In the genomic region with DNA sequence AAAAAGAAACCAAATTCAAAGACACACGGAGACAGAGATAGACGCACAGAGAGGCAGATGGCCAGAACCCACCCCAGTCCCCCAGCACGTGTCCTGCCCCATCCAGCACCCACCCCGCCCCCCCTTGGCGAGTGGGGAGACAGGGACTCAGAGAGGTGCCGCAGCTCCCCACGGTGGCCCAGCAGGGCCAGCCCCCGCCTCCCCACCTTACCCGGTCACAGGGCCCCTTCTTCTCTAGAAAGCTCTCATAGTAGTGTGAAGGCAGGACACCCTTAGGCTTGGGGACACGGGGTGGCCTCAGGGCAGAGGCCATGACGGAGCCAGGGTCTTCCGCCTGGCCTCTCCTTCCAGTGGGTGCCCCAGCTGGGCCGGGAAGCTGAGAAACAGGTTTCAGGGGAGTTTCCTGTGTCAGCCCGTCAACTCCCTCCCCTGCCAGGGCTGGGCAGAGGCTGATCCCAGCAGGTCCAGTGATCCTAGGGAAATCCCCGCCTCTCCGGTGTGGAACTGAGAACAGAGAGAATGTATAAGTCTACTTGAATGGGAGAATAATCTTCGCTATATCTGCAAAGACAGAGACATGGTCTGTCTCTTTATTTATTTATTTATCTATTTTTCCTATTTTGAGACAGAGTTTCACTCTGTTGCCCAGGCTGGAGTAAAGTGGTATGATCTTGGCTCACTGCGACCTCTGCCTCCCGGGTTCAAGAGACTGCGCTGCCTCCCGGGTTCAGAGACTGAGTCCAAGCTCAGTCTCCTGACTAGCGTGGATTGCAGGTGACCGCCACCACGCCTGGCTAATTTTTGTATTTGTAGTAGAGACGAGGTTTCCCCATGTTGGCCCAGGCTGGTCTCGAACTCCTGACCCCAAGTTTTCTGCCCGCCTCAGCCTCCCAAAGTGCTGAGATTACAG, we compare ENCODE assay signal across 8 cellular contexts. TPM values are rescaled to one million over a fixed set of nuclear protein-coding genes. Genes with fewer than 3 reads are reported as not detected.
DNase-seq lines count a peak whose midpoint lies in the region; ATAC-seq and TF ChIP-seq lines count a peak whose summit lies in the region.

TSS of gene STAP2 (minus strand) at position 387 of the 910 bp plus-strand sequence. CDS start at position 313, 74 bp downstream.

- no peak for ATAC-seq in heart left ventricle
- no peak for ATAC-seq in HG02884 (IDR thresholded peaks at IDR 0.05; ENCODE audit: unreplicated experiment)

- H3K9me3 ChIP-seq in AG04450 (ENCODE audit: control insufficient read depth, insufficient read depth, low read length) (no peaks in the 10 kb centered on the region), heart left ventricle (no peaks in the 10 kb centered on the region), sigmoid colon (no peaks in the 10 kb centered on the region)

- H3K9me3 Mint-ChIP-seq in activated naive CD4-positive, alpha-beta T cell treated with anti-CD3 and anti-CD28 coated beads for 36 hours: no peaks in the 10 kb centered on the region

- H3K4me3 Mint-ChIP-seq in activated naive CD4-positive, alpha-beta T cell treated with anti-CD3 and anti-CD28 coated beads for 36 hours: peak within 1 kb of the TSS; percentile 81

- no peak for TF ChIP-seq EP300 in sigmoid colon (IDR thresholded peaks at IDR 0.05)

- H3K36me3 Mint-ChIP-seq in activated naive CD4-positive, alpha-beta T cell treated with anti-CD3 and anti-CD28 coated beads for 36 hours (ENCODE audit: low read depth): peaks cover 17% of the 10 kb centered on the region

- WGBS in heart left ventricle, 4 donors: 48 to 55% (median 51%) methylated on average over 22 to 27 of the region's 27 CpGs
- 12 to 42% methylated on average over 27 of the region's 27 CpGs for WGBS in sigmoid colon, 2 donors

- TF ChIP-seq CTCF in AG04450 (IDR thresholded peaks at IDR 0.05; ENCODE audit: low read depth, low read length) (no peak), HL-60 (IDR thresholded peaks at IDR 0.05; ENCODE audit: insufficient read depth, low read length) (no peak), heart left ventricle (IDR thresholded peaks at IDR 0.05) (no peak), sigmoid colon (IDR thresholded peaks at IDR 0.05) (no peak)

- H3K4me1 ChIP-seq in heart left ventricle: peaks cover 0 to 23% (median 11%) of the 10 kb centered on the region in 12 donors
- peaks cover 0 to 15% (median 10%) of the 10 kb centered on the region in 4 donors for H3K4me1 ChIP-seq in sigmoid colon

- intact Hi-C loops in activated naive CD4-positive, alpha-beta T cell treated with anti-CD3 and anti-CD28 coated beads for 36 hours (cut with micrococcal nuclease): loop anchor here (1.0 kb wide), 1 partner anchor 71 kb away; no protein-coding TSS in a partner anchor
- intact Hi-C loops in heart left ventricle (cut with DNase I) (no loop called here), sigmoid colon (cut with DNase I) (no loop called here)

- H3K27ac Mint-ChIP-seq in activated naive CD4-positive, alpha-beta T cell treated with anti-CD3 and anti-CD28 coated beads for 36 hours: peak within 1 kb of the TSS; percentile 87

- H3K4me1 Mint-ChIP-seq in activated naive CD4-positive, alpha-beta T cell treated with anti-CD3 and anti-CD28 coated beads for 36 hours (ENCODE audit: low read depth): peaks cover 18% of the 10 kb centered on the region

- no peak for TF ChIP-seq POLR2A in heart left ventricle (IDR thresholded peaks at IDR 0.05)
- TF ChIP-seq POLR2A in sigmoid colon (IDR thresholded peaks at IDR 0.05): no peak

- POLR2A ChIA-PET in AG04450 (lab: Yijun Ruan, JAX): interaction anchor here (1.1 kb wide), 1 partner anchor 11 kb away, joined by 3 read pairs; no protein-coding TSS in a partner anchor

- CTCF ChIA-PET in AG04450 (lab: Charles Lee): interaction anchor here (0.6 kb wide), 1 partner anchor 17 kb away, joined by 3 read pairs; no protein-coding TSS in a partner anchor
- CTCF ChIA-PET in activated naive CD4-positive, alpha-beta T cell treated with anti-CD3 and anti-CD28 coated beads for 36 hours (lab: Charles Lee): interaction anchor here (0.6 to 2.9 kb wide), 6 partner anchors 10 to 72 kb away, joined by 3 to 14 read pairs (median 6); partner anchors contain the start of gene SH3GL1

- DNase-seq in AG04450 (ENCODE audit: low read depth, low spot score): no peak
- DNase-seq in HL-60 (ENCODE audit: low read depth in 1 of 2, low spot score in 1 of 2): no peak
- peak; percentile 49 for DNase-seq in activated naive CD4-positive, alpha-beta T cell treated with anti-CD3 and anti-CD28 coated beads for 36 hours
- DNase-seq in heart left ventricle: no peak
- no peak for DNase-seq in sigmoid colon
- DNase-seq in SKM-1 (lab: John Stamatoyannopoulos, UW; ENCODE audit: unreplicated experiment): no peak
- DNase-seq in NK-92 (lab: John Stamatoyannopoulos, UW; ENCODE audit: unreplicated experiment): no peak

- no peaks in the 10 kb centered on the region for H3K27me3 Mint-ChIP-seq in activated naive CD4-positive, alpha-beta T cell treated with anti-CD3 and anti-CD28 coated beads for 36 hours (ENCODE audit: low read depth)

- H3K27me3 ChIP-seq in AG04450 (ENCODE audit: control insufficient read depth, insufficient read depth, low read length) (no peaks in the 10 kb centered on the region), HL-60 (ENCODE audit: insufficient read depth, poor library complexity, severe bottlenecking) (peaks cover 5% of the 10 kb centered on the region), heart left ventricle (no peaks in the 10 kb centered on the region), sigmoid colon (no peaks in the 10 kb centered on the region)

- peak within 1 kb of the TSS; percentile 21 for H3K27ac ChIP-seq in AG04450 (ENCODE audit: low read depth, low read length)
- H3K27ac ChIP-seq in HL-60 (replicated peaks): no peak within 1 kb of the TSS
- H3K27ac ChIP-seq in heart left ventricle: peak within 1 kb of the TSS in 11 of 12 donors; percentile 4 to 68 (median 53)
- peak within 1 kb of the TSS; percentile 25 to 52 (median 32) for H3K27ac ChIP-seq in sigmoid colon

- H3K36me3 ChIP-seq in heart left ventricle (no peaks in the 10 kb centered on the region), sigmoid colon (no peaks in the 10 kb centered on the region)

- peak within 1 kb of the TSS; percentile 55 for H3K4me3 ChIP-seq in AG04450 (ENCODE audit: low read depth, low read length)
- H3K4me3 ChIP-seq in HL-60 (replicated peaks; ENCODE audit: insufficient read depth, low read length): peak within 1 kb of the TSS; percentile 19; the same call in 1 of the 2 replicates
- peak within 1 kb of the TSS in 11 of 12 donors; percentile 10 to 61 (median 49) for H3K4me3 ChIP-seq in heart left ventricle
- peak within 1 kb of the TSS; percentile 6 to 46 (median 34) for H3K4me3 ChIP-seq in sigmoid colon

RNA-seq across cellular contexts. Expression of gene STAP2, which starts in this region (rescaled TPM):
- 5.3 and 7.4 TPM in 2 replicates for polyA plus RNA-seq in AG04450 (2011; rRNA removed)
- polyA minus RNA-seq in AG04450 (2011; rRNA and poly(A)+ RNA removed): 5.3 and 7.5 TPM in 2 replicates
- total RNA-seq in activated naive CD4-positive, alpha-beta T cell treated with anti-CD3 and anti-CD28 coated beads for 36 hours: 10 to 100 TPM in 1 of 2 experiments, 1 to 10 TPM in 1; 8.1 to 10.7 TPM
- total RNA-seq in heart left ventricle: 10 to 100 TPM in 1 of 9 donors, 1 to 10 TPM in 6, under 1 TPM in 2; 0.67 to 14.2 (median 2.1) TPM
- 1 to 10 TPM; 1.1 to 1.9 TPM for polyA plus RNA-seq in heart left ventricle
- total RNA-seq in sigmoid colon: 1 to 10 TPM in 3 of 4 donors, under 1 TPM in 1; 0.99 to 5.5 (median 2.7) TPM
- polyA plus RNA-seq in sigmoid colon: 100 to 1,000 TPM; 146 to 313 (median 199) TPM

Comparison
In these comparisons a context has a peak if more than half of its experiments do, and no peak if none do; other contexts are left out.
1. RNA of gene STAP2 (polyA plus RNA-seq): 146 to 313 TPM in sigmoid colon; 5.3 to 7.4 TPM in AG04450 and 1.1 to 1.9 TPM in heart left ventricle; every median in the first group is over 10 times any median in the second.
2. Peak in every context shown above with its lines, with median percentiles within 50 percentile points of each other: H3K4me3 ChIP-seq.